Comparison of ENCODE assay signal across 1 cellular context in the genomic region with DNA sequence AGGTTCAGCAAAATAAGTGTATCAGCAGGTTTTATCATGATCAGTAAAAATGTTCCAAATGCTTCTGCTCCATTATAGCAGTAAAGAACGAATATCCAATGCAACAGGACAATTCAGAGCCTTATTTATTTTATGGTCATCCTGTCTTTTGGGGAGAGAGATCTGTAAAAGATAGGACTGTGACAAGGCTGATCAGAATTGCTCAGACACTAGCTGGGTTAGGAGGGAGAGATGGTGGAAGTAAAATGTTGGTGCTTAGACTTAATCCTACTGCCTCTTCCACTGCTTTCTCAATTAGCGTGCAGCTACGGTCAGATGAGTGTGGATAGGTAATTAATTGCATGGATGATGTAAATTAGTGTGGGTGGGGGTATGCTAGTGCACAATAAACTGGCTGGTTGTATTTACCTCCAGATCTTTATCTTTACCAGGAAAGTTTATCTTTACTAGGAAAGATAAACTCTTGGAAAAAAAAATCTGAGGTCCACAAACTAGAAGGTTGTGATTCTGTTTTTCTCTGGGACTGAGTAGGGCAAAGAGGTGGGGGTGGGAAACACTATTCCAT.
TF ChIP-seq lines count a peak whose summit lies in the region.

No MANE protein-coding gene starts in this region.

TF ChIP-seq in H1, 55 proteins besides CTCF, POLR2A, EP300 and RAD21:
- TF ChIP-seq SUZ12 (IDR thresholded peaks at IDR 0.05; ENCODE audit: low read length) (no peak), EZH2 (IDR thresholded peaks at IDR 0.05; ENCODE audit: low read depth, low read length, severe bottlenecking) (no peak), KDM4A (IDR thresholded peaks at IDR 0.05; ENCODE audit: low read depth, low read length, severe bottlenecking) (no peak), SP4 (IDR thresholded peaks at IDR 0.05; ENCODE audit: low read length) (no peak), POLR2AphosphoS5 (IDR thresholded peaks at IDR 0.05; ENCODE audit: low read depth, low read length) (no peak), BRCA1 (IDR thresholded peaks at IDR 0.05; ENCODE audit: low read depth, low read length) (no peak), PHF8 (conservative IDR thresholded peaks at IDR 0.05; ENCODE audit: low read depth, low read length) (no peak), HDAC2 (IDR thresholded peaks at IDR 0.05; ENCODE audit: borderline replicate concordance in 1 of 2, low read depth in 2 of 2, low read length in 2 of 2) (no peak), EGR1 (IDR thresholded peaks at IDR 0.05; ENCODE audit: borderline replicate concordance, low read depth, low read length) (no peak), BACH1 (IDR thresholded peaks at IDR 0.05; ENCODE audit: low read length) (no peak), CBX5 (IDR thresholded peaks at IDR 0.05; ENCODE audit: low read depth, low read length) (no peak), GABPA (IDR thresholded peaks at IDR 0.05; ENCODE audit: borderline replicate concordance, insufficient read depth, low read length) (no peak), BCL11A (IDR thresholded peaks at IDR 0.05; ENCODE audit: low read depth in 2 of 2, low read length in 2 of 2) (no peak), CREB1 (IDR thresholded peaks at IDR 0.05) (no peak)
- TF ChIP-seq, protein P1, sequence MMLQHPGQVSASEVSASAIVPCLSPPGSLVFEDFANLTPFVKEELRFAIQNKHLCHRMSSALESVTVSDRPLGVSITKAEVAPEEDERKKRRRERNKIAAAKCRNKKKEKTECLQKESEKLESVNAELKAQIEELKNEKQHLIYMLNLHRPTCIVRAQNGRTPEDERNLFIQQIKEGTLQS (IDR thresholded peaks at IDR 0.05; ENCODE audit: insufficient read depth, low read depth, low read length), result no peak
